In the genomic region with DNA sequence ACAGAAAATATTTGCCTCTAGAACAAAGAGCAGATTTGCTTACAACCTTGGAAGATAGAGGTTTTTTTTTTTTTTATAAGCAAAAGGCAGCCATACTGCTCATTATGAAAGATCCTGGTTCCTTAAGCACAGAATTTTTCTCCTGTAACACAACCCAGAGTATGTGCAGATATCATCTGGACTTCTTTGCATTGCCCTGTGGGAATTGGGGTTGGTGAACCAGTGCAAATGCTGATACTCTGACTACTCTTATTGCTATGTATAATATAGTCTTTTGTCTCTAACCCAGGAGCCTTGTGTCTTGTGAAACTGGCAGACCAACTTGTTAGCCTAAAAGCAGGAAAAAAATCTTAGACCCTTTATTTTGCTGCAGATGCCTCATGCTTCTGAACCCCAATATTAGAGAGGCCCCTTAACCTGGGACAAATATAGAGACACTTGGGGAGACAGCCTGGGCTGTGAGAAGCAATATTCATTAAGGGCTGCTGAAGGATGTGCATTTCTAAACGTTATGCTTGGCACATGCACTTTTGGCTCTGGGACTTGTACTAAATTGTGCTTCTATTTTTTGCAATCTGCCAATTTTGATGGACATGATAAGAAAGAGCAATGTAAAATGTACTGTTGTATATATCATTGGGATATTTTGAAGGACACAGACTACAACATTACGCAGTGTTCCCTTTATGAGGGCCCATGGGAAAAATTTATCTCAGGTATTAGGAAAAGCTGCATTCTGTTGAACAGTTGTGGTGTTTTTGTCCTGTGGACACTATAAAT, we compare ENCODE assay signal across 16 cellular contexts.
"Had no signal": no experiment of that assay in that cellular context is flagged by ENCODE, and none has a peak within 500 bp of the region (broad histone marks: within the 10 kb centered on the region; RNA-seq: fewer than 3 reads in every experiment).

No MANE protein-coding gene starts in this region.

- H3K4me1 ChIP-seq: pancreas had no signal

- DNase-seq: activated CD4-positive, alpha-beta T cell treated with anti-CD3 and anti-CD28 coated beads, Interleukin-2, amount 10 ng/mL, durations not matched to agents 24 days and 14 days; activated CD8-positive, alpha-beta T cell treated with anti-CD3 and anti-CD28 coated beads for 36 hours; activated naive CD4-positive, alpha-beta T cell treated with anti-CD3 and anti-CD28 coated beads for 36 hours; activated naive CD8-positive, alpha-beta T cell treated with anti-CD3 and anti-CD28 coated beads, Interleukin-2, amount 50 U/mL, for 24 hours; activated T-cell treated with anti-CD3 and anti-CD28 coated beads, Interleukin-2, amount 50 U/mL, for 1 hour; aorta; cerebellar nuclear complex; effector CD8-positive, alpha-beta T cell; esophagus squamous epithelium; kidney; left lung; pancreas; right lobe of liver; stimulated activated naive B cell treated with anti-CD40 and anti-IgM and Interleukin-4, amounts not matched to agents 10 μg/mL and 1 μg/mL and 100 μg/mL, for 72 hours; T-helper 1 cell; T-helper 9 cell had no signal

- H3K27ac ChIP-seq: esophagus squamous epithelium, left lung, pancreas, right lobe of liver had no signal

- H3K36me3 ChIP-seq: esophagus squamous epithelium, left lung, pancreas, right lobe of liver had no signal

- H3K27me3 ChIP-seq: esophagus squamous epithelium, left lung, pancreas, right lobe of liver had no signal

- H3K9me3 ChIP-seq: esophagus squamous epithelium, pancreas, right lobe of liver had no signal

- H3K4me3 ChIP-seq: esophagus squamous epithelium, left lung, pancreas, right lobe of liver had no signal
